7 cellular contexts compared by ENCODE assay signal in the genomic region with DNA sequence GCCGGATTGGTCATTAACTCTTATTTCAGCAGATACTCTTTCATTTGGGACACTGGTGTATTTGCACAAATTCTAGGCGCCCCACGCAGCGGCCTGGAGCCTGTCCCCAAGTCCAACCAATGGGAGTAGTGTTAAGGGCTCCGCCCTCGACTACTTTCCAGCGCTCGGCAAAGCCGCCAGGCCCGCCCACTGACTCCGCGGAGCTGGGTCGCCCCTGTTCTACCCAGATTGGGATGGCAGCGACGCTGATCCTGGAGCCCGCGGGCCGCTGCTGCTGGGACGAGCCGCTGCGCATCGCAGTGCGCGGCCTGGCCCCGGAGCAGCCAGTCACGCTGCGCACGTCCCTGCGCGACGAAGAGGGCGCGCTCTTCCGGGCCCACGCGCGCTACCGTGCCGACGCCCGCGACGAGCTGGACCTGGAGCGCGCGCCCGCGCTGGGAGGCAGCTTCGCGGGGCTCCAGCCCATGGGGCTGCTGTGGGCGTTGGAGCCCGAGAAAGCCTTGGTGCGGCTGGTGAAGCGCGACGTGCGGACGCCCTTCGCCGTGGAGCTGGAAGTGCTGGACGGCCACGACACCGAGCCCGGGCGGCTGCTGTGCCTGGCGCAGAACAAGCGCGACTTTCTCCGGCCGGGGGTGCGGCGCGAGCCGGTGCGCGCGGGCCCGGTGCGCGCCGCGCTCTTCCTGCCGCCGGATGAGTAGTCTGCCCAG. TPM values are rescaled to one million over a fixed set of nuclear protein-coding genes. Genes with fewer than 3 reads are reported as not detected.
DNase-seq lines count a peak whose midpoint lies in the region; ATAC-seq and TF ChIP-seq lines count a peak whose summit lies in the region.

A gene with protein sequence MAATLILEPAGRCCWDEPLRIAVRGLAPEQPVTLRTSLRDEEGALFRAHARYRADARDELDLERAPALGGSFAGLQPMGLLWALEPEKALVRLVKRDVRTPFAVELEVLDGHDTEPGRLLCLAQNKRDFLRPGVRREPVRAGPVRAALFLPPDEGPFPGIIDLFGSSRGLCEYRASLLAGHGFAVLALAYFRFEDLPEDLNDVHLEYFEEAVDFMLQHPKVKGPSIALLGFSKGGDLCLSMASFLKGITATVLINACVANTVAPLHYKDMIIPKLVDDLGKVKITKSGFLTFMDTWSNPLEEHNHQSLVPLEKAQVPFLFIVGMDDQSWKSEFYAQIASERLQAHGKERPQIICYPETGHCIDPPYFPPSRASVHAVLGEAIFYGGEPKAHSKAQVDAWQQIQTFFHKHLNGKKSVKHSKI (plus strand): TSS at position 179 of the 707 bp plus-strand sequence. CDS start 55 bp downstream, at position 234.

- peaks cover 0 to 22% (median under 1%) of the 10 kb centered on the region in 4 donors for H3K4me1 ChIP-seq in right lobe of liver

- peak within 1 kb of the TSS; percentile 64 to 76 (median 71) for H3K4me3 ChIP-seq in right lobe of liver

- ATAC-seq in HG02798 (IDR thresholded peaks at IDR 0.05; ENCODE audit: poor library complexity, unreplicated experiment) (peak; percentile 82), right lobe of liver (peak; percentile 91 to 98 (median 92))

- H3K27me3 ChIP-seq in right lobe of liver, result no peaks in the 10 kb centered on the region

- no peak for TF ChIP-seq CTCF in right lobe of liver (IDR thresholded peaks at IDR 0.05)

- DNase-seq in NCI-H460 (ENCODE audit: extremely low read depth, low read depth) (peak; percentile 69), dermis microvascular lymphatic vessel endothelial cell (ENCODE audit: low read depth in 2 of 2) (peak; percentile 36 to 75), right lobe of liver (peak; percentile 87 to 95 (median 94))
- peak; percentile 37 to 55 for DNase-seq in activated CD4-positive, alpha-beta T cell treated with anti-CD3 and anti-CD28 coated beads, Interleukin-2, amount 50 U/mL, for 24 hours (ENCODE audit: low read depth in 1 of 2, low spot score in 1 of 2)
- DNase-seq in stimulated activated CD4-positive, alpha-beta T cell treated with anti-CD3 and anti-CD28 coated beads, Interleukin-4, amount 100 ng/mL, for 1 hour, result peak; percentile 65

- intact Hi-C loops in right lobe of liver (cut with DNase I), result no loop called here

- WGBS in right lobe of liver (ENCODE audit: insufficient coverage, low coverage, low lambda C conversion rate, missing lambda C conversion rate), result 3% methylated on average over 5 of the region's 84 CpGs

- no peaks in the 10 kb centered on the region for H3K9me3 ChIP-seq in right lobe of liver

- no peaks in the 10 kb centered on the region for H3K36me3 ChIP-seq in right lobe of liver

- peak within 1 kb of the TSS; percentile 52 to 95 (median 93) for H3K27ac ChIP-seq in right lobe of liver

- TF ChIP-seq POLR2A in GM15510 (IDR thresholded peaks at IDR 0.05; ENCODE audit: borderline replicate concordance, extremely low read depth, insufficient read length), result peak; percentile 34
- TF ChIP-seq POLR2A in right lobe of liver (IDR thresholded peaks at IDR 0.05), result peak; percentile 92

RNA-seq across cellular contexts. Expression of the gene that starts here (rescaled TPM):
- total RNA-seq in NCI-H460 (2014; rRNA removed; shearing (Covaris generic)), result not detected in 2 replicates
- polyA plus RNA-seq in NCI-H460 (2014; cell fraction: nucleus; rRNA removed), result not detected in 2 replicates
- not detected in 2 replicates for total RNA-seq in dermis microvascular lymphatic vessel endothelial cell
- total RNA-seq in right lobe of liver, result 1 to 10 TPM in 2 of 6 experiments, under 1 TPM in 2, not detected in 2; 0.49 to 1.4 (median 0.94) TPM

Comparison
In these comparisons a context has a peak if more than half of its experiments do, and no peak if none do; other contexts are left out.
1. Peak in every context shown above with its lines: DNase-seq, ATAC-seq, H3K4me3 ChIP-seq and H3K27ac ChIP-seq.
2. Peak in DNase-seq in NCI-H460; RNA of the gene not detected or under 1 TPM.
3. Peak in DNase-seq in dermis microvascular lymphatic vessel endothelial cell; RNA of the gene not detected or under 1 TPM.